Comparison of ENCODE assay signal across 27 cellular contexts in the genomic region with DNA sequence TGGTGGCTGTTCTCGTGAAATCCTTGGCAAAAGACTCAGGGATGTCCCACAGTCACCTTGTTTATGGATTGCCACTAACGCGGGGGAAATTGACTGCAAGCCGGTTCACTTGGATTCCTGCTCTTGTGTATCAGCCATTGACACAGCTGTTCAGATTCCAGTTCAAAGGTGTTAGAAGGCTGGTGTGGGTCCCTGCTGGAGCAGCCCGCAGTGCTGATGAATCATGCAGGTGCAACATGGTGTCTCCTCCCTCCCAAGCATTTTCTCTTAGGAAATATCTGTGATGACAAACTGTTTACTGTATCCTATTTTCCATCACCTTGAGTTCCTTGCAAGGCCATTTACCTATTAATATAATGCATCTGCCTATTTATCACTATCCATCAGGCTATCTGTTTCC.
"Had no signal": no experiment of that assay in that cellular context is flagged by ENCODE, and none has a peak within 500 bp of the region (broad histone marks: within the 10 kb centered on the region; RNA-seq: fewer than 3 reads in every experiment).

No MANE protein-coding gene starts in this region.

- H3K4me1 Mint-ChIP-seq: memory B cell had no signal

- H3K4me1 ChIP-seq: colonic mucosa, esophagus squamous epithelium, lower lobe of right lung, prostate gland, right atrium auricular region, uterus had no signal

- FAIRE-seq: endothelial cell of umbilical vein, frontal cortex had no signal

- H3K4me3 ChIP-seq: colonic mucosa, esophagus squamous epithelium, lower lobe of right lung, prostate gland, right atrium auricular region, smooth muscle cell, thyroid gland, uterus had no signal

- H3K27ac Mint-ChIP-seq: dendritic cell treated with granulocyte-macrophage colony-stimulating factor and Interleukin-4, amounts not matched to agents 40 ng/mL and 50 ng/mL, for 4 days; immature natural killer cell; memory B cell; natural killer cell; type B pancreatic cell had no signal

- H3K9me3 ChIP-seq: colonic mucosa, esophagus squamous epithelium, lower lobe of right lung, neutrophil, prostate gland, right atrium auricular region, thyroid gland, uterus had no signal

- H3K4me2 ChIP-seq: smooth muscle cell had no signal

- H3K27ac ChIP-seq: colonic mucosa, esophagus squamous epithelium, lower lobe of right lung, neutrophil, prostate gland, right atrium auricular region, thyroid gland, uterus had no signal

- DNase-seq: colonic mucosa; effector CD8-positive, alpha-beta T cell; erythroblast; esophagus squamous epithelium; hypothalamus; immature natural killer cell; islet precursor cell; left ventricle myocardium superior; lower lobe of right lung; natural killer cell; stimulated activated CD4-positive, alpha-beta T cell treated with anti-CD3 and anti-CD28 coated beads, Interleukin-12 subunit alpha, Interleukin-12 subunit beta, amount 100 ng/mL, for 4 hours; stimulated activated CD4-positive, alpha-beta T cell treated with anti-CD3 and anti-CD28 coated beads, Interleukin-1b, Interleukin-23, amount 100 ng/mL, for 48 hours; stimulated activated CD4-positive, alpha-beta T cell treated with anti-CD3 and anti-CD28 coated beads, Interleukin-4, amount 100 ng/mL, for 1 hour; stimulated activated CD8-positive, alpha-beta memory T cell treated with anti-CD3 and anti-CD28 coated beads, Interleukin-4, amount 100 ng/mL, for 48 hours; stimulated activated naive CD4-positive, alpha-beta T cell; stimulated activated naive CD8-positive, alpha-beta T cell treated with anti-CD3 and anti-CD28 coated beads, Interleukin-15, amount 100 ng/mL, for 72 hours; thyroid gland; uterus had no signal

- H3K4me3 Mint-ChIP-seq: dendritic cell treated with granulocyte-macrophage colony-stimulating factor and Interleukin-4, amounts not matched to agents 40 ng/mL and 50 ng/mL, for 4 days; immature natural killer cell; memory B cell; natural killer cell; stimulated activated naive CD8-positive, alpha-beta T cell treated with anti-CD3 and anti-CD28 coated beads, Interleukin-15, amount 100 ng/mL, for 72 hours; type B pancreatic cell had no signal

- H3K9me3 Mint-ChIP-seq: dendritic cell treated with granulocyte-macrophage colony-stimulating factor and Interleukin-4, amounts not matched to agents 40 ng/mL and 50 ng/mL, for 4 days; immature natural killer cell; memory B cell; natural killer cell; stimulated activated naive CD8-positive, alpha-beta T cell treated with anti-CD3 and anti-CD28 coated beads, Interleukin-15, amount 100 ng/mL, for 72 hours; type B pancreatic cell had no signal

- H3K27me3 Mint-ChIP-seq: memory B cell had no signal

- H3K27me3 ChIP-seq: colonic mucosa, esophagus squamous epithelium, right atrium auricular region, thyroid gland, uterus had no signal

- H3K36me3 ChIP-seq: colonic mucosa, esophagus squamous epithelium, lower lobe of right lung, neutrophil, prostate gland, right atrium auricular region, thyroid gland, uterus had no signal

- H3K36me3 Mint-ChIP-seq: memory B cell, natural killer cell, type B pancreatic cell had no signal
